21 cellular contexts compared by ENCODE assay signal in the genomic region with DNA sequence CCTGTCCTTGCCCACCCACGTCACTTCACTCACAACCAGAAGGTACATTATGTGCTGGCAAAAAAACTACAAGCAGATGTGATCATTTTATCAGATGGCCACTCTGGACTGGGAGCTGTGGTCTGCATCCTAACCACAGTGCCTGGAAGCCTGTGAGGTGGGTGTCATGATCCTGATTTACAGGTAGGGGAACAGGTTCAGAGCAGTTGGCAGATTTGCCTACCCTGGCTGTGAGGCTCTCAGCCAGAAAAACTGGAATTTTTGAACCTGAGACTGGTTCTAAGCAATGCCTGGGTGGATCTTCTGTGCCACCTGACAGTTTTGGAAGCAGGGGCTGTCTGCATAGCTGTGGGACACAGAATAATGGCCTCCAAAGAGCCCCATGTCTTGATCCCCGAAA.
A peak's percentile ranks its signal among the peaks of the same experiment; 100 is the strongest.
DNase-seq lines count a peak whose midpoint lies in the region; ATAC-seq and TF ChIP-seq lines count a peak whose summit lies in the region.
"Had no signal": no experiment of that assay in that cellular context is flagged by ENCODE, and none has a peak within 500 bp of the region (broad histone marks: within the 10 kb centered on the region; RNA-seq: fewer than 3 reads in every experiment).

No MANE protein-coding gene starts in this region.

- H3K9me2 ChIP-seq in PC-3 (replicated peaks; ENCODE audit: low read length), result no peaks in the 10 kb centered on the region
- H3K9me2 ChIP-seq: SK-N-SH had no signal

- POLR2A ChIA-PET in PC-3 (lab: Charles Lee; ENCODE audit: unreplicated experiment), result no interaction called here

- H3K79me2 ChIP-seq in H9 (ENCODE audit: insufficient read depth, low read length) (no peaks in the 10 kb centered on the region), PC-3 (ENCODE audit: low read length) (no peaks in the 10 kb centered on the region)

- no peak overlapping the region for H3K14ac ChIP-seq in H9 (ENCODE audit: insufficient read depth, low read length)

- intact Hi-C loops in PC-3 (cut with micrococcal nuclease) (no loop called here), spleen (cut with DNase I; ENCODE audit: low total_unique reads) (no loop called here), right cardiac atrium (cut with DNase I) (no loop called here)

- no CpG with 5 or more reads among the region's 2 CpGs for WGBS in H9 (ENCODE audit: extremely low coverage, insufficient read length, low lambda C conversion rate)
- WGBS in spleen, 5 donors, result 76 to 100% (median 92%) methylated on average over 2 of the region's 2 CpGs
- 85% methylated on average over 2 of the region's 2 CpGs for WGBS in right cardiac atrium

- H3K23ac ChIP-seq in H9 (ENCODE audit: insufficient read length, low read depth, low read length), result no peak overlapping the region

- no peaks in the 10 kb centered on the region for H3K79me1 ChIP-seq in H9 (ENCODE audit: insufficient read depth, low read depth, low read length, poor library complexity, severe bottlenecking)

- no peak overlapping the region for H3K56ac ChIP-seq in H9 (ENCODE audit: insufficient read length, low read depth, low read length)

- H3K4me1 Mint-ChIP-seq in H9 (peaks cover 0 to 5% of the 10 kb centered on the region in 2 experiments; a peak in 2 of 4 replicates), glutamatergic neuron (ENCODE audit: low read depth, unreplicated experiment) (peaks cover 25% of the 10 kb centered on the region)
- H3K4me1 Mint-ChIP-seq in effector memory CD8-positive, alpha-beta T cell (ENCODE audit: low read depth in 2 of 2), result peaks cover 4 to 8% of the 10 kb centered on the region in 2 donors
- H3K4me1 Mint-ChIP-seq: B cell had no signal

- DNase-seq in H9 (no peak), PC-3 (peak; percentile 63), spleen (peak; percentile 12), glutamatergic neuron (no peak), right cardiac atrium (no peak)
- no peak for DNase-seq in effector memory CD8-positive, alpha-beta T cell
- DNase-seq: Caco-2; CD8-positive, alpha-beta T cell; KBM-7; MM.1S; NCI-H2029; NCI-H446; NCI-H524 treated with DMSO at 0.1 percent for 48 hours; NCI-H82; SHP77; SK-N-SH had no signal

- H2BK20ac ChIP-seq in H9 (ENCODE audit: low read depth, low read length, poor library complexity, severe bottlenecking), result no peak overlapping the region

- TF ChIP-seq POLR2A in spleen (IDR thresholded peaks at IDR 0.05), result no peak

- H3K4me3 ChIP-seq in PC-3 (ENCODE audit: low read length) (no peak overlapping the region), spleen (no peak overlapping the region), right cardiac atrium (ENCODE audit: low read length) (no peak overlapping the region)

- H3K27me3 Mint-ChIP-seq in H9 (ENCODE audit: low read depth) (peaks cover 13% of the 10 kb centered on the region), glutamatergic neuron (ENCODE audit: unreplicated experiment) (peaks cover 3% of the 10 kb centered on the region)
- no peaks in the 10 kb centered on the region for H3K27me3 Mint-ChIP-seq in effector memory CD8-positive, alpha-beta T cell
- H3K27me3 Mint-ChIP-seq: B cell had no signal

- no peak overlapping the region for H3T11ph ChIP-seq in H9 (ENCODE audit: low read length)

- no peak overlapping the region for H2AK5ac ChIP-seq in H9 (ENCODE audit: insufficient read length, low read length)

- no peak overlapping the region for H2BK15ac ChIP-seq in H9 (ENCODE audit: low read depth, low read length)

- H4K5ac ChIP-seq in H9 (ENCODE audit: insufficient read length, low read depth, low read length), result no peak overlapping the region

- H3K23me2 ChIP-seq in H9 (ENCODE audit: insufficient read length, low read depth, low read length, poor library complexity, severe bottlenecking), result no peaks in the 10 kb centered on the region

- no TSS peak for BruUV-seq in PC-3 (replicated peaks; lab: Mats Ljungman, UMichigan)

- H3K36me3 Mint-ChIP-seq in H9 (ENCODE audit: insufficient read depth in 1 of 3, low read depth in 3 of 3) (peaks cover 0 to 2% (median 0%) of the 10 kb centered on the region in 3 experiments; a peak in 2 of 7 replicates), glutamatergic neuron (ENCODE audit: unreplicated experiment) (peaks cover 8% of the 10 kb centered on the region)
- no peaks in the 10 kb centered on the region for H3K36me3 Mint-ChIP-seq in effector memory CD8-positive, alpha-beta T cell (ENCODE audit: insufficient read depth)

- no peak overlapping the region for H3K27ac Mint-ChIP-seq in H9
- peak overlapping the region; percentile 5 to 27 for H3K27ac Mint-ChIP-seq in effector memory CD8-positive, alpha-beta T cell
- H3K27ac Mint-ChIP-seq in glutamatergic neuron (ENCODE audit: unreplicated experiment), result no peak overlapping the region
- H3K27ac Mint-ChIP-seq: B cell; CD8-positive, alpha-beta T cell had no signal

- H3K27me3 ChIP-seq in H9 (ENCODE audit: insufficient read depth, low read length) (no peaks in the 10 kb centered on the region), PC-3 (ENCODE audit: low read length) (no peaks in the 10 kb centered on the region), spleen (replicated peaks in 1 of 7) (no peaks in the 10 kb centered on the region), right cardiac atrium (ENCODE audit: control insufficient read depth, insufficient read depth) (no peaks in the 10 kb centered on the region)

- H3K4ac ChIP-seq in H9 (ENCODE audit: low read depth, low read length), result no peak overlapping the region

- no peaks in the 10 kb centered on the region for H3K4me1 ChIP-seq in H9 (ENCODE audit: insufficient read depth, low read length)
- H3K4me1 ChIP-seq in PC-3 (ENCODE audit: insufficient read depth, low read length), result peaks cover 19% of the 10 kb centered on the region
- no peaks in the 10 kb centered on the region for H3K4me1 ChIP-seq in spleen
- no peaks in the 10 kb centered on the region for H3K4me1 ChIP-seq in right cardiac atrium (ENCODE audit: control insufficient read depth, insufficient read depth, low read length)
- H3K4me1 ChIP-seq: Caco-2 had no signal

- no peaks in the 10 kb centered on the region for H3F3A ChIP-seq in PC-3 (ENCODE audit: low read length, unreplicated experiment)

- no peak overlapping the region for H2BK12ac ChIP-seq in H9 (ENCODE audit: insufficient read length, low read depth, low read length)

- peak overlapping the region; percentile 52 for H4K8ac ChIP-seq in H9 (replicated peaks; ENCODE audit: insufficient read length, low read depth, low read length)

- no peak overlapping the region for H2BK5ac ChIP-seq in H9 (ENCODE audit: insufficient read length, low read length)

- no peak overlapping the region for H3K4me2 ChIP-seq in H9 (ENCODE audit: insufficient read depth, insufficient read length, low read length)
- H3K4me2 ChIP-seq in PC-3 (ENCODE audit: low read length), result peak overlapping the region; percentile 43; the same call in 1 of the 2 replicates
- H3K4me2 ChIP-seq: SK-N-SH had no signal

- no peak for ATAC-seq in PC-3
- no peak for ATAC-seq in effector memory CD8-positive, alpha-beta T cell (replicated peaks)
- no peak for ATAC-seq in GM18519 (IDR thresholded peaks at IDR 0.05; ENCODE audit: low FRiP score, unreplicated experiment)
- no peak for ATAC-seq in right cardiac atrium
- ATAC-seq: CD8-positive, alpha-beta T cell had no signal

- H4K91ac ChIP-seq in H9 (ENCODE audit: insufficient read length, low read depth, low read length), result no peak overlapping the region

- no peak overlapping the region for H3K18ac ChIP-seq in H9 (ENCODE audit: insufficient read length, low read depth, low read length)

- H3K9me3 Mint-ChIP-seq in H9 (peaks cover 8 to 11% of the 10 kb centered on the region in 2 experiments), glutamatergic neuron (ENCODE audit: unreplicated experiment) (peaks cover 2% of the 10 kb centered on the region)
- no peaks in the 10 kb centered on the region for H3K9me3 Mint-ChIP-seq in effector memory CD8-positive, alpha-beta T cell

- H3K4me3 Mint-ChIP-seq in H9 (no peak overlapping the region), glutamatergic neuron (ENCODE audit: unreplicated experiment) (no peak overlapping the region)
- H3K4me3 Mint-ChIP-seq in effector memory CD8-positive, alpha-beta T cell, result no peak overlapping the region
- H3K4me3 Mint-ChIP-seq: B cell; CD8-positive, alpha-beta T cell had no signal

- H2BK120ac ChIP-seq in H9 (ENCODE audit: low read depth, low read length, poor library complexity, severe bottlenecking), result no peak overlapping the region

- TF ChIP-seq CTCF in H9 (conservative IDR thresholded peaks at IDR 0.05) (no peak), PC-3 (conservative IDR thresholded peaks at IDR 0.05; ENCODE audit: low read depth, low read length) (no peak), spleen (IDR thresholded peaks at IDR 0.05 in 8 of 11, conservative IDR thresholded peaks at IDR 0.05 in 3 of 11) (no peak), glutamatergic neuron (IDR thresholded peaks at IDR 0.05; ENCODE audit: partially characterized antibody, unreplicated experiment) (no peak)

- no peak overlapping the region for H3K27ac ChIP-seq in H9 (ENCODE audit: insufficient read length, low read depth, low read length)
- H3K27ac ChIP-seq in PC-3 (ENCODE audit: low read length), result peak overlapping the region; percentile 50
- H3K27ac ChIP-seq in spleen, result no peak overlapping the region
- H3K27ac ChIP-seq in right cardiac atrium (ENCODE audit: low read length), result no peak overlapping the region
- H3K27ac ChIP-seq: 22Rv1, C4-2B, RWPE1 had no signal

- no peaks in the 10 kb centered on the region for H3K36me3 ChIP-seq in PC-3 (ENCODE audit: low read depth, low read length)
- H3K36me3 ChIP-seq in spleen, result no peaks in the 10 kb centered on the region

- H3K9me3 ChIP-seq in H9 (ENCODE audit: control insufficient read depth, low read depth, low read length) (no peaks in the 10 kb centered on the region), PC-3 (ENCODE audit: low read length) (no peaks in the 10 kb centered on the region; the same call in 1 of the 2 replicates), spleen (peaks cover 0 to 31% (median 18%) of the 10 kb centered on the region in 8 donors), right cardiac atrium (ENCODE audit: control insufficient read depth, low read length) (no peaks in the 10 kb centered on the region)
- H3K9me3 ChIP-seq: Caco-2, SK-N-SH had no signal

- no peak overlapping the region for H2AFZ ChIP-seq in H9 (ENCODE audit: low read length)
- H2AFZ ChIP-seq in PC-3 (ENCODE audit: low read length), result no peak overlapping the region

- H4K20me1 ChIP-seq in H9 (ENCODE audit: control insufficient read depth, insufficient read depth, insufficient read length) (no peaks in the 10 kb centered on the region), PC-3 (ENCODE audit: low read length) (no peaks in the 10 kb centered on the region)

- CTCF ChIA-PET in PC-3 (lab: Charles Lee), result no interaction called here

- no peak overlapping the region for H3K9ac ChIP-seq in H9 (ENCODE audit: extremely low read depth, insufficient read length, low read length)
- no peak overlapping the region for H3K9ac ChIP-seq in PC-3 (ENCODE audit: low read length)
- H3K9ac ChIP-seq: SK-N-SH had no signal

Comparison
In these comparisons a context has a peak if more than half of its experiments do, and no peak if none do; other contexts are left out.
1. DNase-seq: peak in PC-3 (single experiment) and spleen (single experiment); none in H9 (single experiment), effector memory CD8-positive, alpha-beta T cell (0 of 3), glutamatergic neuron (single experiment) and right cardiac atrium (0 of 3).
2. H3K27ac Mint-ChIP-seq: peak in effector memory CD8-positive, alpha-beta T cell (2 of 2); none in H9 (0 of 3) and glutamatergic neuron (single experiment).